In the genomic region with DNA sequence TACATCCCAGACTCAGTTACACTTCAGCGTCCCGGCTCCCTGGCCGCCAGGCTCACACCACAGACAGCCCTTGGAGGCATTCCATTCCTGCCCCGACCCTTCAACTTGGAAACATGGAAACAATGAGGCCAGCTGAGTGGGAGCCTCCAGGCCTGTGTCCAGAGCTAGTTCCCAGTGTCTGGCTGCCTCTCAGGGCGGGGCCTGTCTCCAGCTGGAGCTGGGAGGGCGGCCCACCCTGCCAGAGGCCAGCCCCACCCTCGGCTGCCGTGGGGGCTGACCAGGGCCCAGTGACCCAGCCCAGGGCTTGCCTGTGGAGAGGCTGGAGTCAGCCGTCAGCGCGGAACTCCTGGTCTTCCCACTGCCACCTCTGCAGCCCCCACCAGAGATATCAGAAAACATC, we compare ENCODE assay signal across 13 cellular contexts. TPM values are rescaled to one million over a fixed set of nuclear protein-coding genes. Genes with fewer than 3 reads are reported as not detected.
DNase-seq lines count a peak whose midpoint lies in the region; ATAC-seq and TF ChIP-seq lines count a peak whose summit lies in the region.
"Had no signal": no experiment of that assay in that cellular context is flagged by ENCODE, and none has a peak within 500 bp of the region (broad histone marks: within the 10 kb centered on the region; RNA-seq: fewer than 3 reads in every experiment).

No MANE protein-coding gene starts in this region.

- no peaks in the 10 kb centered on the region for H3K9me2 ChIP-seq in OCI-LY7 (ENCODE audit: insufficient read depth, low read length)

- CTCF ChIA-PET in OCI-LY7 (lab: Charles Lee; ENCODE audit: unreplicated experiment) = no interaction called here

- no TSS peak for BruUV-seq in OCI-LY7 (replicated peaks; lab: Mats Ljungman, UMichigan)

- H3K36me3 ChIP-seq in BE2C (peaks cover 28% of the 10 kb centered on the region), body of pancreas (replicated peaks in 1 of 2; ENCODE audit: insufficient read depth in 1 of 2, low read depth in 2 of 2) (peaks cover 8 to 12% of the 10 kb centered on the region in 2 donors), psoas muscle (ENCODE audit: insufficient read depth in 1 of 2, low read depth in 1 of 2) (peaks cover 0 to 39% of the 10 kb centered on the region in 2 donors), OCI-LY7 (ENCODE audit: insufficient read depth, low read length) (peaks cover 61% of the 10 kb centered on the region)

- intact Hi-C loops in body of pancreas (cut with DNase I) = no loop called here
- intact Hi-C loops in psoas muscle (cut with DNase I) = loop anchor here (5.0 kb wide), 1 partner anchor 43 kb away; no protein-coding TSS in a partner anchor
- intact Hi-C loops in OCI-LY7 (cut with micrococcal nuclease; ENCODE audit: unreplicated experiment) = no loop called here

- no peaks in the 10 kb centered on the region for H4K20me1 ChIP-seq in OCI-LY7 (ENCODE audit: insufficient read depth, low read length)

- TF ChIP-seq POLR2A in body of pancreas (IDR thresholded peaks at IDR 0.05) = no peak

- no peak overlapping the region for H3K4me2 ChIP-seq in OCI-LY7 (ENCODE audit: low read length)

- H3K27ac ChIP-seq in body of pancreas = peak overlapping the region in 3 of 4 donors; percentile 8 to 49 (median 12)
- H3K27ac ChIP-seq in psoas muscle = peak overlapping the region; percentile 48
- H3K27ac ChIP-seq in OCI-LY7 (ENCODE audit: low read depth, low read length, poor library complexity, severe bottlenecking) = no peak overlapping the region
- H3K27ac ChIP-seq: epithelial cell of prostate had no signal

- H3K4me1 ChIP-seq in BE2C (peaks cover 5% of the 10 kb centered on the region; the same call in 1 of the 2 replicates), body of pancreas (peaks cover 59% of the 10 kb centered on the region), psoas muscle (peaks cover 42% of the 10 kb centered on the region), OCI-LY7 (ENCODE audit: insufficient read depth, low read length, poor library complexity, severe bottlenecking) (peaks cover 10% of the 10 kb centered on the region)
- H3K4me1 ChIP-seq: Caco-2 had no signal

- H3K4me3 ChIP-seq in BE2C (ENCODE audit: low read depth, low read length) (no peak overlapping the region), body of pancreas (no peak overlapping the region), psoas muscle (peak overlapping the region; percentile 1), OCI-LY7 (ENCODE audit: low read depth, low read length, poor library complexity, severe bottlenecking) (no peak overlapping the region)

- no peaks in the 10 kb centered on the region for H3K9me3 ChIP-seq in BE2C
- H3K9me3 ChIP-seq in body of pancreas = no peaks in the 10 kb centered on the region
- no peaks in the 10 kb centered on the region for H3K9me3 ChIP-seq in psoas muscle
- H3K9me3 ChIP-seq in OCI-LY7 (ENCODE audit: low read length) = no peaks in the 10 kb centered on the region
- H3K9me3 ChIP-seq: Caco-2 had no signal

- POLR2A ChIA-PET in OCI-LY7 (lab: Charles Lee) = no interaction called here

- no peak for ATAC-seq in body of pancreas
- peak; percentile 33 to 67 (median 51) for ATAC-seq in psoas muscle
- no peak for ATAC-seq in HG03095 (IDR thresholded peaks at IDR 0.05; ENCODE audit: unreplicated experiment)
- ATAC-seq in HG02798 (IDR thresholded peaks at IDR 0.05; ENCODE audit: poor library complexity, unreplicated experiment) = no peak
- ATAC-seq in HG03139 (IDR thresholded peaks at IDR 0.05; ENCODE audit: unreplicated experiment) = no peak
- ATAC-seq: stimulated activated naive B cell treated with anti-CD40 and anti-IgM and Interleukin-4, amounts not matched to agents 10 μg/mL and 1 μg/mL and 100 μg/mL, for 72 hours had no signal

- TF ChIP-seq CTCF in BE2C (IDR thresholded peaks at IDR 0.05; ENCODE audit: low read depth, low read length) (no peak), body of pancreas (IDR thresholded peaks at IDR 0.05) (no peak), psoas muscle (IDR thresholded peaks at IDR 0.05) (no peak), OCI-LY7 (conservative IDR thresholded peaks at IDR 0.05; ENCODE audit: low read length) (no peak)

- H3K79me2 ChIP-seq in OCI-LY7 (ENCODE audit: insufficient read depth, low read depth, low read length) = no peaks in the 10 kb centered on the region

- H3K27me3 ChIP-seq in BE2C (no peaks in the 10 kb centered on the region), body of pancreas (no peaks in the 10 kb centered on the region), psoas muscle (ENCODE audit: insufficient read depth in 3 of 3, low read length in 2 of 3) (no peaks in the 10 kb centered on the region)

- WGBS in body of pancreas, 2 donors = 79 to 100% methylated on average over 3 to 11 of the region's 11 CpGs
- WGBS in psoas muscle, 3 donors = 6 to 19% (median 13%) methylated on average over 11 of the region's 11 CpGs

- no peak overlapping the region for H2AFZ ChIP-seq in OCI-LY7 (ENCODE audit: low read length)

- DNase-seq in BE2C = peak; percentile 37
- DNase-seq in body of pancreas = peak in 3 of 4 donors; percentile 42 to 68 (median 43)
- DNase-seq in hepatic stellate cell (ENCODE audit: low spot score) = peak; percentile 92
- peak; percentile 82 to 89 for DNase-seq in psoas muscle
- DNase-seq in OCI-LY7 (ENCODE audit: low spot score) = no peak
- DNase-seq: occipital lobe; SHP77 treated with DMSO at 0.1 percent for 48 hours; stimulated activated naive B cell treated with anti-CD40 and anti-IgM and Interleukin-4, amounts not matched to agents 10 μg/mL and 1 μg/mL and 100 μg/mL, for 72 hours had no signal

RNA-seq across cellular contexts. Expression of gene SPON2, which starts 37.4 kb away (rescaled TPM):
- polyA plus RNA-seq in BE2C (2012; ENCODE audit: insufficient read depth, insufficient read length, low read depth) = not detected
- total RNA-seq in body of pancreas = 10 to 100 TPM; 25.4 to 33.5 TPM
- total RNA-seq in psoas muscle = 10 to 100 TPM in 1 of 4 donors, 1 to 10 TPM in 3; 6.8 to 18.5 (median 8.0) TPM
- polyA plus RNA-seq in psoas muscle = 1 to 10 TPM; 4.1 to 6.4 (median 6.2) TPM
- total RNA-seq in OCI-LY7 (2014; rRNA removed; shearing (Covaris generic)) = 4.7 and 8.4 TPM in 2 replicates
- total RNA-seq in OCI-LY7 (2022) = 33.3 and 35.3 TPM in 2 replicates

RNA-seq across cellular contexts. Expression of gene CTBP1, which starts 39.1 kb away (rescaled TPM):
- polyA plus RNA-seq in BE2C (2012; ENCODE audit: insufficient read depth, insufficient read length, low read depth) = 352 TPM
- 100 to 1,000 TPM; 148 to 458 TPM for total RNA-seq in body of pancreas
- total RNA-seq in psoas muscle = 100 to 1,000 TPM; 122 to 165 (median 142) TPM
- 100 to 1,000 TPM; 109 to 156 (median 116) TPM for polyA plus RNA-seq in psoas muscle
- total RNA-seq in OCI-LY7 (2014; rRNA removed; shearing (Covaris generic)) = 286 and 311 TPM in 2 replicates
- total RNA-seq in OCI-LY7 (2022) = 228 and 238 TPM in 2 replicates

Comparison
In these comparisons a context has a peak if more than half of its experiments do, and no peak if none do; other contexts are left out.
1. ATAC-seq: peak in psoas muscle (4 of 4); none in body of pancreas (single experiment), HG03095 (single experiment), HG02798 (single experiment) and HG03139 (single experiment).
2. intact Hi-C loops: an anchor here in psoas muscle (5.0 kb wide); none called in body of pancreas and OCI-LY7.